7 cellular contexts compared by ENCODE assay signal in the genomic region with DNA sequence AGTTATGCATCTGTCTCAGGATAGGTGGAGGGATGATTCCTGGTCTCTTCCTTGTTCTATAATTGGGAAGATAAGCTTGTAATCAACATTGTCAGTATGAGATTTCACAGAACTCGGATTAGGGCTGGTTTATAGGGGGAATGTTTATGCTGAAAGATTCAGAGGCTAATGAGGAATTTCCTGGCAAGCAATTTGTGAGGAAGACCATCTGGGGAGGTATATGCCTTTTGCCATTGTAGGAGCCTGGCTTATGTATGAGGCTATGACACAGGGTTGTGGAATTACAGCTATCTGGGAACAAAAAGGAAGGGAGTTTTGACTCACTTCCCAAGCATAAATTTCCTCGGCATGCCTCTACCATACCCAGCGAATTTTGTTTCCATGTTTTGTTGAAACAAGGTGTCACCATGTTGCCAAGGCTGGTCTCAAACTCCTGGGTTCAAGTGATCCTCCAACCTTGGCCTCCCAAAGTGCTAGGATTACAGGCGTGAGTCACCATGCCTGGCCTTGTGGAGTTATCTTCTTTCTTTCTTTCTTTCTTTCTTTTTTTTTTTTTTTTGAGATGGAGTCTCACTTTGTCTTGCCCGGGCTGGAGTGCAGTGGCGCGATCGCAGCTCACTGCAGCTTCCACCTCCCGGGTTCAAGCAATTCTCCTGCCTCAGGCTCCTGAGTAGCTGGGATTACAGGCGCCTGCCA. TPM values are rescaled to one million over a fixed set of nuclear protein-coding genes. Genes with fewer than 3 reads are reported as not detected.
DNase-seq lines count a peak whose midpoint lies in the region; ATAC-seq and TF ChIP-seq lines count a peak whose summit lies in the region.

No MANE protein-coding gene starts in this region.

- peaks cover 26 to 35% (median 33%) of the 10 kb centered on the region in 3 donors for H3K4me1 Mint-ChIP-seq in T-cell

- ATAC-seq in T-cell (replicated peaks in 1 of 4) (no peak), left lung (no peak), heart right ventricle (no peak)

- H3K4me3 Mint-ChIP-seq in T-cell = peak overlapping the region; percentile 8 to 91 (median 51)

- peak overlapping the region; percentile 40 for H3K4me2 ChIP-seq in skeletal muscle satellite cell (ENCODE audit: low read length)

- H3K27ac ChIP-seq in left lung (no peak overlapping the region), heart right ventricle (peak overlapping the region in 1 of 10 donors; percentile 95)

- no peaks in the 10 kb centered on the region for H3K9me3 Mint-ChIP-seq in T-cell

- H3K27me3 Mint-ChIP-seq in T-cell = no peaks in the 10 kb centered on the region

- POLR2A ChIA-PET in T-cell (lab: Charles Lee) = interaction anchor here in 1 of 2 donors (0.6 kb wide), 1 partner anchor 455 kb away, joined by 3 read pairs; no protein-coding TSS in a partner anchor

- WGBS in heart right ventricle, 2 donors = 75 to 76% methylated on average over 10 of the region's 10 CpGs

- DNase-seq in H4 (ENCODE audit: low spot score) = peak; percentile 65
- DNase-seq in T-cell = no peak
- DNase-seq in fibroblast of the conjunctiva (ENCODE audit: low read depth) = peak; percentile 60
- DNase-seq in left lung = no peak
- DNase-seq in NCI-H1930 (lab: John Stamatoyannopoulos, UW) = no peak
- no peak for DNase-seq in heart right ventricle

- CTCF ChIA-PET in T-cell (lab: Charles Lee) = no interaction called here

- H3K9me3 ChIP-seq in skeletal muscle satellite cell (replicated peaks; ENCODE audit: low read length) = no peaks in the 10 kb centered on the region
- no peaks in the 10 kb centered on the region for H3K9me3 ChIP-seq in left lung
- no peaks in the 10 kb centered on the region for H3K9me3 ChIP-seq in heart right ventricle

- no peak for TF ChIP-seq CTCF in left lung (IDR thresholded peaks at IDR 0.05)
- TF ChIP-seq CTCF in heart right ventricle (IDR thresholded peaks at IDR 0.05) = no peak

- H3K36me3 Mint-ChIP-seq in T-cell = peaks cover 21% of the 10 kb centered on the region

- intact Hi-C loops in left lung (cut with DNase I) (no loop called here), heart right ventricle (cut with DNase I) (loop anchor here in 3 of 10 donors (5.0 to 10.0 kb wide), 3 partner anchors 40 to 172 kb away; partner anchors contain the start of genes TRIM4 (in 2 of the 3) and MBLAC1 (in 1 of the 3))

- H3K9ac ChIP-seq in skeletal muscle satellite cell (ENCODE audit: low read depth, low read length) = peak overlapping the region; percentile 65

- peaks cover 20% of the 10 kb centered on the region for H3K36me3 ChIP-seq in skeletal muscle satellite cell (ENCODE audit: insufficient read depth, low read length)
- H3K36me3 ChIP-seq in left lung = peaks cover 0 to 20% of the 10 kb centered on the region in 2 donors
- peaks cover 0 to 25% (median 14%) of the 10 kb centered on the region in 9 donors for H3K36me3 ChIP-seq in heart right ventricle

- H3K27me3 ChIP-seq in skeletal muscle satellite cell (ENCODE audit: control insufficient read depth, insufficient read depth, low read length) = no peaks in the 10 kb centered on the region
- H3K27me3 ChIP-seq in left lung = no peaks in the 10 kb centered on the region
- no peaks in the 10 kb centered on the region for H3K27me3 ChIP-seq in heart right ventricle

- H3K4me3 ChIP-seq in skeletal muscle satellite cell (ENCODE audit: low read length) (no peak overlapping the region), left lung (no peak overlapping the region), heart right ventricle (no peak overlapping the region)

- H3K4me1 ChIP-seq in skeletal muscle satellite cell (ENCODE audit: control insufficient read depth, insufficient read depth, low read length) (peaks cover 44% of the 10 kb centered on the region), left lung (peaks cover under 1 to 32% of the 10 kb centered on the region in 2 donors), heart right ventricle (peaks cover 5 to 42% (median 27%) of the 10 kb centered on the region in 9 donors)

- H3K27ac Mint-ChIP-seq in T-cell = peak overlapping the region; percentile 71 to 75

RNA-seq across cellular contexts. Expression of gene COPS6, which starts 1.6 kb away (rescaled TPM):
- total RNA-seq in H4 (2014; rRNA removed; shearing (Covaris generic)) = 76.6 and 95.4 TPM in 2 replicates
- total RNA-seq in T-cell = 10 to 100 TPM; 67.1 to 71.1 (median 68.3) TPM
- total RNA-seq in skeletal muscle satellite cell (2012; rRNA removed) = 65.4 and 72.5 TPM in 2 replicates
- 10 to 100 TPM; 74.2 to 89.5 TPM for total RNA-seq in left lung
- total RNA-seq in heart right ventricle = 100 to 1,000 TPM; 106 to 130 (median 113) TPM
- 100 to 1,000 TPM; 121 to 135 TPM for polyA plus RNA-seq in heart right ventricle

RNA-seq across cellular contexts. Expression of gene ZNF3, which starts 5.7 kb away (rescaled TPM):
- total RNA-seq in H4 (2014; rRNA removed; shearing (Covaris generic)) = 32.3 and 32.5 TPM in 2 replicates
- total RNA-seq in T-cell (10 to 100 TPM; 31.7 to 39.2 (median 35.4) TPM), left lung (10 to 100 TPM; 22.5 to 24.9 TPM), heart right ventricle (10 to 100 TPM; 14.1 to 17.8 (median 15.3) TPM)
- 12.7 and 17.7 TPM in 2 replicates for total RNA-seq in skeletal muscle satellite cell (2012; rRNA removed)
- 10 to 100 TPM in 1 of 2 donors, 1 to 10 TPM in 1; 9.0 to 17.7 TPM for polyA plus RNA-seq in heart right ventricle

RNA-seq across cellular contexts. Expression of gene MCM7, which starts 14.0 kb away (rescaled TPM):
- total RNA-seq in H4 (2014; rRNA removed; shearing (Covaris generic)) = 258 and 299 TPM in 2 replicates
- 100 to 1,000 TPM in 4 of 5 donors, 10 to 100 TPM in 1; 95.2 to 181 (median 164) TPM for total RNA-seq in T-cell
- total RNA-seq in skeletal muscle satellite cell (2012; rRNA removed) = 76.0 and 79.9 TPM in 2 replicates
- 10 to 100 TPM; 53.7 to 89.3 TPM for total RNA-seq in left lung
- total RNA-seq in heart right ventricle = 10 to 100 TPM; 11.6 to 30.4 (median 15.5) TPM
- polyA plus RNA-seq in heart right ventricle = 10 to 100 TPM; 22.7 to 25.1 TPM

RNA-seq across cellular contexts. Expression of gene AP4M1, which starts 14.2 kb away (rescaled TPM):
- total RNA-seq in H4 (2014; rRNA removed; shearing (Covaris generic)) = 20.0 and 29.6 TPM in 2 replicates
- total RNA-seq in T-cell = 10 to 100 TPM in 3 of 5 donors, 1 to 10 TPM in 2; 5.5 to 18.7 (median 11.6) TPM
- total RNA-seq in skeletal muscle satellite cell (2012; rRNA removed) = 8.4 and 14.2 TPM in 2 replicates
- total RNA-seq in left lung = 10 to 100 TPM; 16.7 to 18.2 TPM
- total RNA-seq in heart right ventricle = 10 to 100 TPM in 9 of 10 donors, 1 to 10 TPM in 1; 8.4 to 14.4 (median 11.0) TPM
- polyA plus RNA-seq in heart right ventricle = 10 to 100 TPM; 15.9 to 20.6 TPM

RNA-seq across cellular contexts. Expression of gene TAF6, which starts 32.0 kb away (rescaled TPM):
- total RNA-seq in H4 (2014; rRNA removed; shearing (Covaris generic)) = 44.0 and 62.1 TPM in 2 replicates
- 10 to 100 TPM; 44.1 to 73.5 (median 61.3) TPM for total RNA-seq in T-cell
- 31.2 and 39.0 TPM in 2 replicates for total RNA-seq in skeletal muscle satellite cell (2012; rRNA removed)
- 10 to 100 TPM; 43.5 to 45.3 TPM for total RNA-seq in left lung
- total RNA-seq in heart right ventricle = 10 to 100 TPM; 28.0 to 43.3 (median 31.0) TPM
- 10 to 100 TPM; 23.5 to 33.6 TPM for polyA plus RNA-seq in heart right ventricle

Comparison
In these comparisons a context has a peak if more than half of its experiments do, and no peak if none do; other contexts are left out.
1. DNase-seq: peak in H4 (single experiment) and fibroblast of the conjunctiva (single experiment); none in T-cell (0 of 34), left lung (0 of 2), NCI-H1930 (0 of 2) and heart right ventricle (0 of 2).